Comparison of ENCODE assay signal across 10 cellular contexts in the genomic region with DNA sequence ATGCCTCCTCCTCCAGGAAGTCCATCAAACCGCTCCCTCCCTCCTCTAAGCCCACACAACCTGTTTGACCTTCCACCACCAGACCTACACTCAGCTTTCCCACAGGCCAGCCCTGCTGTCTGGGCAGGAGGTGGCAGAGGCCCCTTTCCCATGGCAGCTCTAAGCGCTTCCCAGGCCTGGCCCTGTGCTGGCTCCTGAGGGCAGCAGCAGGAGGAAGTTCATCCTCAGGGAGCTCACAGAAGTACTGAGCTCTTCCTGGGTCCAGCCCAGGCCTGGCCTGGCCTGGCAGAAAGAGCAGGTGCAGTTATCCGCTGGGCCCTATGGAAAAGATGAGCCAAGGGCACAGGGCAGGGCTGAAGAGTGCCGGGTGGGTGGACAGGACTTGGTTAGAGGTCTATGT.
DNase-seq lines count a peak whose midpoint lies in the region; ATAC-seq and TF ChIP-seq lines count a peak whose summit lies in the region.
"Had no signal": no experiment of that assay in that cellular context is flagged by ENCODE, and none has a peak within 500 bp of the region (broad histone marks: within the 10 kb centered on the region; RNA-seq: fewer than 3 reads in every experiment).

No MANE protein-coding gene starts in this region.

- peaks cover 13% of the 10 kb centered on the region for H3K36me3 ChIP-seq in GM06990 (ENCODE audit: control insufficient read depth, insufficient read depth, low read length)
- H3K36me3 ChIP-seq in rectal smooth muscle tissue (ENCODE audit: control insufficient read depth, insufficient read depth, low read length), result peaks cover 2% of the 10 kb centered on the region

- H3K4me3 ChIP-seq in GM06990 (replicated peaks; ENCODE audit: low read depth, low read length), result peak overlapping the region; percentile 77
- H3K4me3 ChIP-seq in fibroblast of pulmonary artery (replicated peaks; ENCODE audit: low read depth, low read length), result peak overlapping the region; percentile 72
- peak overlapping the region; percentile 92 for H3K4me3 ChIP-seq in rectal smooth muscle tissue (ENCODE audit: low read length)

- CTCF ChIA-PET in HEK293T (lab: Yijun Ruan, JAX), result no interaction called here

- H3K27ac ChIP-seq in VCaP (peak overlapping the region; percentile 93; the same call in 1 of the 2 replicates), rectal smooth muscle tissue (ENCODE audit: low read depth, low read length) (no peak overlapping the region)

- peaks cover 29% of the 10 kb centered on the region for H3K4me1 ChIP-seq in rectal smooth muscle tissue (ENCODE audit: control insufficient read depth, insufficient read depth, low read length)

- TF ChIP-seq CTCF in GM06990 (IDR thresholded peaks at IDR 0.05; ENCODE audit: insufficient read depth, low read length, poor library complexity, severe bottlenecking) (no peak), VCaP (conservative IDR thresholded peaks at IDR 0.05) (no peak), fibroblast of pulmonary artery (IDR thresholded peaks at IDR 0.05; ENCODE audit: low read length, missing control alignments) (no peak)

- ATAC-seq in GM19395 (IDR thresholded peaks at IDR 0.05; ENCODE audit: unreplicated experiment), result no peak
- ATAC-seq in GM18858 (IDR thresholded peaks at IDR 0.05; ENCODE audit: unreplicated experiment), result no peak
- no peak for ATAC-seq in HG03565 (IDR thresholded peaks at IDR 0.05; ENCODE audit: unreplicated experiment)

- no peak for DNase-seq in GM06990 (ENCODE audit: extremely low read depth, insufficient read length)
- DNase-seq in fibroblast of pulmonary artery (ENCODE audit: low read depth), result no peak
- no peak for DNase-seq in HEK293T (ENCODE audit: extremely low spot score)
- DNase-seq: effector CD8-positive, alpha-beta T cell; NCI-H446 treated with DMSO at 0.1 percent for 48 hours had no signal

- peak overlapping the region; percentile 66 for H3K9ac ChIP-seq in rectal smooth muscle tissue (ENCODE audit: low read length)

- POLR2A ChIA-PET in HEK293T (lab: Yijun Ruan, JAX), result no interaction called here

- H3K27me3 ChIP-seq in GM06990 (replicated peaks; ENCODE audit: control insufficient read depth, insufficient read depth, low read length) (no peaks in the 10 kb centered on the region), rectal smooth muscle tissue (ENCODE audit: control insufficient read depth, insufficient read depth, low read length) (no peaks in the 10 kb centered on the region)

TF ChIP-seq in HEK293T, 16 proteins besides CTCF, POLR2A, EP300 and RAD21:
- TF ChIP-seq LEF1 (IDR thresholded peaks at IDR 0.05; ENCODE audit: borderline replicate concordance) (no peak), TARDBP (IDR thresholded peaks at IDR 0.05) (no peak), ARNT (IDR thresholded peaks at IDR 0.05) (no peak), ZNF384 (IDR thresholded peaks at IDR 0.05) (no peak), CTBP1 (IDR thresholded peaks at IDR 0.05; ENCODE audit: borderline replicate concordance) (no peak), HDGF (IDR thresholded peaks at IDR 0.05; ENCODE audit: borderline replicate concordance) (no peak), ELF4 (IDR thresholded peaks at IDR 0.05) (no peak), FOXA1 (IDR thresholded peaks at IDR 0.05) (no peak), L3MBTL2 (conservative IDR thresholded peaks at IDR 0.05) (no peak), SUZ12 (IDR thresholded peaks at IDR 0.05) (no peak), FOXK2 (IDR thresholded peaks at IDR 0.05) (no peak), BHLHE40 (IDR thresholded peaks at IDR 0.05; ENCODE audit: borderline replicate concordance) (no peak), SP1 (IDR thresholded peaks at IDR 0.05) (no peak), NFRKB (IDR thresholded peaks at IDR 0.05) (no peak), FOXM1 (IDR thresholded peaks at IDR 0.05; ENCODE audit: borderline replicate concordance) (no peak)
- TF ChIP-seq, protein P1, sequence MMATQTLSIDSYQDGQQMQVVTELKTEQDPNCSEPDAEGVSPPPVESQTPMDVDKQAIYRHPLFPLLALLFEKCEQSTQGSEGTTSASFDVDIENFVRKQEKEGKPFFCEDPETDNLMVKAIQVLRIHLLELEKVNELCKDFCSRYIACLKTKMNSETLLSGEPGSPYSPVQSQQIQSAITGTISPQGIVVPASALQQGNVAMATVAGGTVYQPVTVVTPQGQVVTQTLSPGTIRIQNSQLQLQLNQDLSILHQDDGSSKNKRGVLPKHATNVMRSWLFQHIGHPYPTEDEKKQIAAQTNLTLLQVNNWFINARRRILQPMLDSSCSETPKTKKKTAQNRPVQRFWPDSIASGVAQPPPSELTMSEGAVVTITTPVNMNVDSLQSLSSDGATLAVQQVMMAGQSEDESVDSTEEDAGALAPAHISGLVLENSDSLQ (IDR thresholded peaks at IDR 0.05), result no peak
